Comparison of ENCODE assay signal across 18 cellular contexts in genomic region chr5:134383980-134384697, GRCh38. TPM values are rescaled to one million over a fixed set of nuclear protein-coding genes. Genes with fewer than 3 reads are reported as not detected.
DNase-seq lines count a peak whose midpoint lies in the region; ATAC-seq and TF ChIP-seq lines count a peak whose summit lies in the region.
"Had no signal": no experiment of that assay in that cellular context is flagged by ENCODE, and none has a peak within 500 bp of the region (broad histone marks: within the 10 kb centered on the region; RNA-seq: fewer than 3 reads in every experiment).

No MANE protein-coding gene starts in this region.

- no peak overlapping the region for H2AK5ac ChIP-seq in trophoblast cell (ENCODE audit: low read length)

- no CpG with 5 or more reads among the region's 4 CpGs for WGBS in trophoblast cell (ENCODE audit: extremely low coverage, insufficient coverage, insufficient read length)

- H3K36me3 ChIP-seq in trophoblast cell (ENCODE audit: control insufficient read depth in 1 of 2, insufficient read depth in 2 of 2, low read length in 2 of 2) = peaks cover 40 to 44% of the 10 kb centered on the region in 2 experiments

- peaks cover 11% of the 10 kb centered on the region for H3K4me1 Mint-ChIP-seq in activated CD8-positive, alpha-beta memory T cell treated with anti-CD3 and anti-CD28 coated beads, Interleukin-2, amount 10 ng/mL, durations not matched to agents 7 days and 5 days

- no peak for TF ChIP-seq CTCF in GM12865 (IDR thresholded peaks at IDR 0.05; ENCODE audit: insufficient read depth, low read depth, low read length, missing control alignments)

- H2BK120ac ChIP-seq in trophoblast cell (ENCODE audit: insufficient read depth, low read length, poor library complexity) = no peak overlapping the region

- H4K12ac ChIP-seq in trophoblast cell (ENCODE audit: low read depth, low read length) = no peak overlapping the region

- DNase-seq in activated CD8-positive, alpha-beta memory T cell treated with anti-CD3 and anti-CD28 coated beads, Interleukin-2, amount 10 ng/mL, durations not matched to agents 7 days and 5 days = no peak
- no peak for DNase-seq in activated CD8-positive, alpha-beta memory T cell treated with anti-CD3 and anti-CD28 coated beads, Interleukin-2, amount 50 U/mL, for 48 hours
- DNase-seq in GM12865 (ENCODE audit: low read depth) (no peak), trophoblast cell (no peak), GDM1 (lab: John Stamatoyannopoulos, UW) (no peak), T-helper 9 cell (no peak)
- DNase-seq in activated naive CD4-positive, alpha-beta T cell treated with anti-CD3 and anti-CD28 coated beads, Interleukin-2, amount 50 U/mL, for 72 hours (ENCODE audit: low spot score in 2 of 2) = no peak
- DNase-seq: DND-41; foreskin keratinocyte; kidney glomerular epithelial cell; MG63; NCI-H187 treated with DMSO at 0.1 percent for 48 hours; NCI-H446; stimulated activated CD4-positive, alpha-beta T cell treated with anti-CD3 and anti-CD28 coated beads, Interleukin-12 subunit alpha, Interleukin-12 subunit beta, amount 100 ng/mL, for 4 hours had no signal

- no peaks in the 10 kb centered on the region for H3K79me2 ChIP-seq in trophoblast cell (ENCODE audit: control insufficient read depth, insufficient read depth, low read length, poor library complexity)

- peak overlapping the region; percentile 27; the same call in 1 of the 2 replicates for H3K4me3 ChIP-seq in GM12865 (ENCODE audit: low read depth, low read length)
- H3K4me3 ChIP-seq in trophoblast cell (ENCODE audit: low read depth, low read length) = no peak overlapping the region
- H3K4me3 ChIP-seq: MG63 had no signal

- no peaks in the 10 kb centered on the region for H3K9me3 ChIP-seq in trophoblast cell (ENCODE audit: insufficient read depth, low read depth, low read length)
- H3K9me3 ChIP-seq: MG63 had no signal

- CTCF ChIA-PET in activated CD8-positive, alpha-beta memory T cell treated with anti-CD3 and anti-CD28 coated beads, Interleukin-2, amount 10 ng/mL, durations not matched to agents 7 days and 5 days (lab: Charles Lee) = interaction anchor here (0.6 to 1.5 kb wide), 8 partner anchors 7 to 203 kb away, joined by 3 to 6 read pairs (median 3); partner anchors contain the start of genes CDKL3 and UBE2B

- no peak overlapping the region for H3K18ac ChIP-seq in trophoblast cell (ENCODE audit: low read length)

- no peaks in the 10 kb centered on the region for H3K4me1 ChIP-seq in trophoblast cell (ENCODE audit: control insufficient read depth in 1 of 2, insufficient read depth in 2 of 2, low read length in 2 of 2)
- H3K4me1 ChIP-seq: foreskin keratinocyte had no signal

- no peak overlapping the region for H3K14ac ChIP-seq in trophoblast cell (ENCODE audit: low read length)

- no peaks in the 10 kb centered on the region for H3K27me3 Mint-ChIP-seq in activated CD8-positive, alpha-beta memory T cell treated with anti-CD3 and anti-CD28 coated beads, Interleukin-2, amount 10 ng/mL, durations not matched to agents 7 days and 5 days
- H3K27me3 Mint-ChIP-seq: type B pancreatic cell had no signal

- H3K23ac ChIP-seq in trophoblast cell (ENCODE audit: low read length) = no peak overlapping the region

- no peak overlapping the region for H2BK12ac ChIP-seq in trophoblast cell (ENCODE audit: low read length)

- no peak overlapping the region for H4K91ac ChIP-seq in trophoblast cell (ENCODE audit: low read depth, low read length)

- no peak overlapping the region for H3K4ac ChIP-seq in trophoblast cell (ENCODE audit: low read depth, low read length)

- peak overlapping the region; percentile 33 for H3K9ac ChIP-seq in trophoblast cell (ENCODE audit: low read length)

- no peak overlapping the region for H3K4me2 ChIP-seq in trophoblast cell (ENCODE audit: low read length)

- no peak overlapping the region for H3K4me3 Mint-ChIP-seq in activated CD8-positive, alpha-beta memory T cell treated with anti-CD3 and anti-CD28 coated beads, Interleukin-2, amount 10 ng/mL, durations not matched to agents 7 days and 5 days
- H3K4me3 Mint-ChIP-seq: type B pancreatic cell had no signal

- H3K27ac Mint-ChIP-seq in activated CD8-positive, alpha-beta memory T cell treated with anti-CD3 and anti-CD28 coated beads, Interleukin-2, amount 10 ng/mL, durations not matched to agents 7 days and 5 days = peak overlapping the region; percentile 68
- peak overlapping the region; percentile 81 to 94 for H3K27ac Mint-ChIP-seq in activated naive CD4-positive, alpha-beta T cell treated with anti-CD3 and anti-CD28 coated beads, Interleukin-2, amount 50 U/mL, for 72 hours
- H3K27ac Mint-ChIP-seq: type B pancreatic cell had no signal

- H3K36me3 Mint-ChIP-seq in activated CD8-positive, alpha-beta memory T cell treated with anti-CD3 and anti-CD28 coated beads, Interleukin-2, amount 10 ng/mL, durations not matched to agents 7 days and 5 days = peaks cover 45% of the 10 kb centered on the region
- H3K36me3 Mint-ChIP-seq in activated naive CD4-positive, alpha-beta T cell treated with anti-CD3 and anti-CD28 coated beads, Interleukin-2, amount 50 U/mL, for 72 hours = peaks cover 6 to 14% of the 10 kb centered on the region in 2 donors

- H2BK5ac ChIP-seq in trophoblast cell (ENCODE audit: low read depth, low read length, poor library complexity) = no peak overlapping the region

- H3K9me3 Mint-ChIP-seq in activated CD8-positive, alpha-beta memory T cell treated with anti-CD3 and anti-CD28 coated beads, Interleukin-2, amount 10 ng/mL, durations not matched to agents 7 days and 5 days (ENCODE audit: low read depth) = no peaks in the 10 kb centered on the region
- no peaks in the 10 kb centered on the region for H3K9me3 Mint-ChIP-seq in activated naive CD4-positive, alpha-beta T cell treated with anti-CD3 and anti-CD28 coated beads, Interleukin-2, amount 50 U/mL, for 72 hours
- H3K9me3 Mint-ChIP-seq: type B pancreatic cell had no signal

- no peak overlapping the region for H2AFZ ChIP-seq in trophoblast cell (ENCODE audit: insufficient read depth, low read length, poor library complexity)

- H3K27ac ChIP-seq in trophoblast cell (ENCODE audit: low read depth, low read length) = no peak overlapping the region
- H3K27ac ChIP-seq: C4-2B, epithelial cell of prostate, foreskin keratinocyte had no signal

- no peak for ATAC-seq in activated CD8-positive, alpha-beta memory T cell treated with anti-CD3 and anti-CD28 coated beads, Interleukin-2, amount 10 ng/mL, durations not matched to agents 7 days and 5 days
- no peak for ATAC-seq in activated naive CD4-positive, alpha-beta T cell treated with anti-CD3 and anti-CD28 coated beads, Interleukin-2, amount 50 U/mL, for 72 hours
- no peak for ATAC-seq in HG03135 (IDR thresholded peaks at IDR 0.05; ENCODE audit: unreplicated experiment)
- ATAC-seq: foreskin keratinocyte had no signal

- no peaks in the 10 kb centered on the region for H3K79me1 ChIP-seq in trophoblast cell (ENCODE audit: low read length)

- H4K8ac ChIP-seq in trophoblast cell (ENCODE audit: low read depth, low read length) = no peak overlapping the region

- no peaks in the 10 kb centered on the region for H3K27me3 ChIP-seq in trophoblast cell (ENCODE audit: insufficient read depth, low read length)
- H3K27me3 ChIP-seq: foreskin keratinocyte, MG63 had no signal

RNA-seq across cellular contexts. Expression of gene UBE2B, which starts 12.8 kb away (rescaled TPM):
- total RNA-seq in activated CD8-positive, alpha-beta memory T cell treated with anti-CD3 and anti-CD28 coated beads, Interleukin-2, amount 10 ng/mL, durations not matched to agents 7 days and 5 days = 10 to 100 TPM; 74.6 to 84.8 TPM
- total RNA-seq in activated naive CD4-positive, alpha-beta T cell treated with anti-CD3 and anti-CD28 coated beads, Interleukin-2, amount 50 U/mL, for 72 hours = 100 to 1,000 TPM in 1 of 2 donors, 10 to 100 TPM in 1; 93.3 to 125 TPM
- polyA plus RNA-seq in trophoblast cell (2013) = 166 and 181 TPM in 2 replicates

RNA-seq across cellular contexts. Expression of gene CDKL3, which starts 17.2 kb away (rescaled TPM):
- 1 to 10 TPM; 1.9 to 2.9 TPM for total RNA-seq in activated CD8-positive, alpha-beta memory T cell treated with anti-CD3 and anti-CD28 coated beads, Interleukin-2, amount 10 ng/mL, durations not matched to agents 7 days and 5 days
- 1 to 10 TPM; 1.5 to 6.3 TPM for total RNA-seq in activated naive CD4-positive, alpha-beta T cell treated with anti-CD3 and anti-CD28 coated beads, Interleukin-2, amount 50 U/mL, for 72 hours
- 1.3 and 1.4 TPM in 2 replicates for polyA plus RNA-seq in trophoblast cell (2013)

RNA-seq across cellular contexts. Expression of gene CDKN2AIPNL, which starts 27.5 kb away (rescaled TPM):
- 10 to 100 TPM; 28.0 to 33.8 TPM for total RNA-seq in activated CD8-positive, alpha-beta memory T cell treated with anti-CD3 and anti-CD28 coated beads, Interleukin-2, amount 10 ng/mL, durations not matched to agents 7 days and 5 days
- total RNA-seq in activated naive CD4-positive, alpha-beta T cell treated with anti-CD3 and anti-CD28 coated beads, Interleukin-2, amount 50 U/mL, for 72 hours = 10 to 100 TPM in 1 of 2 donors, 1 to 10 TPM in 1; 6.0 to 37.7 TPM
- 21.1 and 23.7 TPM in 2 replicates for polyA plus RNA-seq in trophoblast cell (2013)
